Comparison of ENCODE assay signal across 8 cellular contexts in genomic region chr3:133805384-133805701, GRCh38. TPM values are rescaled to one million over a fixed set of nuclear protein-coding genes. Genes with fewer than 3 reads are reported as not detected.
DNase-seq lines count a peak whose midpoint lies in the region; TF ChIP-seq lines count a peak whose summit lies in the region.

No MANE protein-coding gene starts in this region.

- no peaks in the 10 kb centered on the region for H3K9me3 ChIP-seq in iPS-18c (ENCODE audit: control insufficient read depth, insufficient read depth, low read length)
- no peaks in the 10 kb centered on the region for H3K9me3 ChIP-seq in stomach smooth muscle (ENCODE audit: control insufficient read depth in 2 of 2, low read length in 2 of 2)

- H3K27me3 ChIP-seq in stomach smooth muscle (ENCODE audit: control insufficient read depth in 1 of 2, insufficient read depth in 2 of 2, low read length in 2 of 2): peaks cover 0 to 2% of the 10 kb centered on the region in 2 donors

- H3K9me3 Mint-ChIP-seq in activated T-helper 1 cell treated with anti-CD3 and anti-CD28 coated beads, Interleukin-12 subunit alpha, Interleukin-12 subunit beta, Interleukin-2, Interleukin-4 antibody, amounts not matched to agents 30 ng/mL and 10 ng/mL and 1 ng/mL, durations not matched to agents 14 hours and 24 hours and 36 hours: no peaks in the 10 kb centered on the region

- H3K4me3 Mint-ChIP-seq in activated T-helper 1 cell treated with anti-CD3 and anti-CD28 coated beads, Interleukin-12 subunit alpha, Interleukin-12 subunit beta, Interleukin-2, Interleukin-4 antibody, amounts not matched to agents 30 ng/mL and 10 ng/mL and 1 ng/mL, durations not matched to agents 14 hours and 24 hours and 36 hours: peak overlapping the region; percentile 99

- peak overlapping the region; percentile 95 for H3K27ac Mint-ChIP-seq in activated T-helper 1 cell treated with anti-CD3 and anti-CD28 coated beads, Interleukin-12 subunit alpha, Interleukin-12 subunit beta, Interleukin-2, Interleukin-4 antibody, amounts not matched to agents 30 ng/mL and 10 ng/mL and 1 ng/mL, durations not matched to agents 14 hours and 24 hours and 36 hours

- intact Hi-C loops in activated T-helper 1 cell treated with anti-CD3 and anti-CD28 coated beads, Interleukin-12 subunit alpha, Interleukin-12 subunit beta, Interleukin-2, Interleukin-4 antibody, amounts not matched to agents 30 ng/mL and 10 ng/mL and 1 ng/mL, durations not matched to agents 14 hours and 24 hours and 36 hours (cut with micrococcal nuclease): loop anchor here (1.0 to 5.0 kb wide), 10 partner anchors 13 to 1388 kb away; partner anchors contain the start of genes CDV3, CEP63, DNAJC13 and NPHP3

- DNase-seq in NCI-H2081 treated with DMSO at 0.1 percent for 48 hours (lab: John Stamatoyannopoulos, UW): peak; percentile 64
- DNase-seq in NCI-H2081 (lab: John Stamatoyannopoulos, UW): no peak
- no peak for DNase-seq in activated T-helper 1 cell treated with anti-CD3 and anti-CD28 coated beads, Interleukin-12 subunit alpha, Interleukin-12 subunit beta, Interleukin-2, Interleukin-4 antibody, amounts not matched to agents 30 ng/mL and 10 ng/mL and 1 ng/mL, durations not matched to agents 14 hours and 24 hours and 36 hours (ENCODE audit: low spot score)
- DNase-seq in activated CD4-positive, CD25-positive, alpha-beta regulatory T cell (lab: John Stamatoyannopoulos, UW): no peak
- no peak for DNase-seq in erythroblast (lab: John Stamatoyannopoulos, UW)
- DNase-seq in islet precursor cell: no peak

- peaks cover 4 to 9% of the 10 kb centered on the region in 2 donors for H3K36me3 ChIP-seq in stomach smooth muscle (ENCODE audit: control insufficient read depth in 2 of 2, insufficient read depth in 2 of 2, low read length in 2 of 2)

- peak overlapping the region; percentile 58 to 78 for H3K9ac ChIP-seq in stomach smooth muscle (ENCODE audit: low read length in 2 of 2)

- no peaks in the 10 kb centered on the region for H3K4me1 ChIP-seq in stomach smooth muscle (ENCODE audit: control insufficient read depth, insufficient read depth, low read length)

- H3K4me3 ChIP-seq in iPS-18c (ENCODE audit: insufficient read depth, low read depth, low read length) (peak overlapping the region; percentile 96; the same call in 1 of the 2 replicates), stomach smooth muscle (ENCODE audit: low read length in 2 of 2) (peak overlapping the region; percentile 97 to 98)

- H3K27me3 Mint-ChIP-seq in activated T-helper 1 cell treated with anti-CD3 and anti-CD28 coated beads, Interleukin-12 subunit alpha, Interleukin-12 subunit beta, Interleukin-2, Interleukin-4 antibody, amounts not matched to agents 30 ng/mL and 10 ng/mL and 1 ng/mL, durations not matched to agents 14 hours and 24 hours and 36 hours (ENCODE audit: insufficient read depth): peaks cover 11% of the 10 kb centered on the region

- H3K36me3 Mint-ChIP-seq in activated T-helper 1 cell treated with anti-CD3 and anti-CD28 coated beads, Interleukin-12 subunit alpha, Interleukin-12 subunit beta, Interleukin-2, Interleukin-4 antibody, amounts not matched to agents 30 ng/mL and 10 ng/mL and 1 ng/mL, durations not matched to agents 14 hours and 24 hours and 36 hours (ENCODE audit: low read depth): peaks cover 25% of the 10 kb centered on the region

- peak overlapping the region; percentile 31 for H3K27ac ChIP-seq in stomach smooth muscle (ENCODE audit: low read length)

- H3K4me1 Mint-ChIP-seq in activated T-helper 1 cell treated with anti-CD3 and anti-CD28 coated beads, Interleukin-12 subunit alpha, Interleukin-12 subunit beta, Interleukin-2, Interleukin-4 antibody, amounts not matched to agents 30 ng/mL and 10 ng/mL and 1 ng/mL, durations not matched to agents 14 hours and 24 hours and 36 hours (ENCODE audit: low read depth): peaks cover 28% of the 10 kb centered on the region

- TF ChIP-seq POLR2A in erythroblast (IDR thresholded peaks at IDR 0.05; ENCODE audit: low read length): no peak

RNA-seq across cellular contexts. Expression of gene SRPRB, which starts 0.3 kb away (rescaled TPM):
- total RNA-seq in activated T-helper 1 cell treated with anti-CD3 and anti-CD28 coated beads, Interleukin-12 subunit alpha, Interleukin-12 subunit beta, Interleukin-2, Interleukin-4 antibody, amounts not matched to agents 30 ng/mL and 10 ng/mL and 1 ng/mL, durations not matched to agents 14 hours and 24 hours and 36 hours: 108 and 115 TPM in 2 replicates

RNA-seq across cellular contexts. Expression of gene TF, which starts 59.1 kb away (rescaled TPM):
- total RNA-seq in activated T-helper 1 cell treated with anti-CD3 and anti-CD28 coated beads, Interleukin-12 subunit alpha, Interleukin-12 subunit beta, Interleukin-2, Interleukin-4 antibody, amounts not matched to agents 30 ng/mL and 10 ng/mL and 1 ng/mL, durations not matched to agents 14 hours and 24 hours and 36 hours: 0.02 TPM in 1 of 2 replicates, not detected in the other
